Comparison of ENCODE assay signal across 2 cellular contexts in the genomic region with DNA sequence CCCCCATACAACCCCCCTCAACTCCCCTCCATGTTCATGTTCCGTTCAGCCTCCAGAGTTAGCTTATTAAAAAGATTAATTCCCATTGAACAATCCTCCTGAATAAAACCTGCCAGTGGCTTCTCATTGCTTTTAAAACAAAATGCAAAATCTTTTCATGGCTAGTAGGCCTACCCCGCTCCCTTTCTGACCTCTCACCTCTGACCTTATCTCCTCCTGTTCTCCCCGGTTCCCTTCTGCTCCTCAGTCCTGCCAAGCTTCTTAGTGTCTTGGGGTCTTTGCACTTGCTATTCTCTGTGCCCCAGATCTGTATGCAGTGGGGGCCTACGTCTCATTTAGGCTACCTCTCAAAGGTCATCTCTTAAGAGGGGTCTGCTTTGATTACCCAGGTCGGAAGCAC.
TF ChIP-seq lines count a peak whose summit lies in the region.

No MANE protein-coding gene starts in this region.

TF ChIP-seq in IMR-90, 13 proteins besides CTCF, POLR2A, EP300 and RAD21:
- TF ChIP-seq, protein P1, sequence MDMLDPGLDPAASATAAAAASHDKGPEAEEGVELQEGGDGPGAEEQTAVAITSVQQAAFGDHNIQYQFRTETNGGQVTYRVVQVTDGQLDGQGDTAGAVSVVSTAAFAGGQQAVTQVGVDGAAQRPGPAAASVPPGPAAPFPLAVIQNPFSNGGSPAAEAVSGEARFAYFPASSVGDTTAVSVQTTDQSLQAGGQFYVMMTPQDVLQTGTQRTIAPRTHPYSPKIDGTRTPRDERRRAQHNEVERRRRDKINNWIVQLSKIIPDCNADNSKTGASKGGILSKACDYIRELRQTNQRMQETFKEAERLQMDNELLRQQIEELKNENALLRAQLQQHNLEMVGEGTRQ (IDR thresholded peaks at IDR 0.05; ENCODE audit: low read depth, low read length), result no peak
- TF ChIP-seq, protein P2, sequence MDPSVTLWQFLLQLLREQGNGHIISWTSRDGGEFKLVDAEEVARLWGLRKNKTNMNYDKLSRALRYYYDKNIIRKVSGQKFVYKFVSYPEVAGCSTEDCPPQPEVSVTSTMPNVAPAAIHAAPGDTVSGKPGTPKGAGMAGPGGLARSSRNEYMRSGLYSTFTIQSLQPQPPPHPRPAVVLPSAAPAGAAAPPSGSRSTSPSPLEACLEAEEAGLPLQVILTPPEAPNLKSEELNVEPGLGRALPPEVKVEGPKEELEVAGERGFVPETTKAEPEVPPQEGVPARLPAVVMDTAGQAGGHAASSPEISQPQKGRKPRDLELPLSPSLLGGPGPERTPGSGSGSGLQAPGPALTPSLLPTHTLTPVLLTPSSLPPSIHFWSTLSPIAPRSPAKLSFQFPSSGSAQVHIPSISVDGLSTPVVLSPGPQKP (IDR thresholded peaks at IDR 0.05; ENCODE audit: borderline replicate concordance, low read depth, low read length), result no peak
- TF ChIP-seq BHLHE40 (IDR thresholded peaks at IDR 0.05; ENCODE audit: low read depth, low read length), result no peak
- TF ChIP-seq CEBPB (IDR thresholded peaks at IDR 0.05; ENCODE audit: low read depth, low read length), result no peak
- no peak for TF ChIP-seq MAFK (IDR thresholded peaks at IDR 0.05; ENCODE audit: low read depth, low read length)
TF ChIP-seq in IMR-90: peak in this region for 0.

TF ChIP-seq in K562, 482 proteins besides CTCF, POLR2A, EP300 and RAD21:
- TF ChIP-seq NR2C2 (CRISPR knock-in tag; IDR thresholded peaks at IDR 0.05), result no peak
- TF ChIP-seq NR2C2 (tag; IDR thresholded peaks at IDR 0.05), result peak; percentile 29; the same call in 1 of the 2 replicates
- TF ChIP-seq, protein P3, sequence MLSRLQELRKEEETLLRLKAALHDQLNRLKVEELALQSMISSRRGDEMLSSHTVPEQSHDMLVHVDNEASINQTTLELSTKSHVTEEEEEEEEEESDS (CRISPR knock-in tag; IDR thresholded peaks at IDR 0.05), result no peak
- TF ChIP-seq NR2C1 (IDR thresholded peaks at IDR 0.05), result peak; percentile 81
- TF ChIP-seq NR2C1 (tag; IDR thresholded peaks at IDR 0.05), result peak; percentile 78
